11 cellular contexts compared by ENCODE assay signal in genomic region chr2:182020319-182021055, GRCh38. TPM values are rescaled to one million over a fixed set of nuclear protein-coding genes. Genes with fewer than 3 reads are reported as not detected.
DNase-seq lines count a peak whose midpoint lies in the region; ATAC-seq and TF ChIP-seq lines count a peak whose summit lies in the region.
"Had no signal": no experiment of that assay in that cellular context is flagged by ENCODE, and none has a peak within 500 bp of the region (broad histone marks: within the 10 kb centered on the region; RNA-seq: fewer than 3 reads in every experiment).

No MANE protein-coding gene starts in this region.

- intact Hi-C loops in posterior cingulate gyrus (cut with DNase I): no loop called here

- peaks cover 22% of the 10 kb centered on the region for H3K4me1 ChIP-seq in DND-41 (ENCODE audit: insufficient read depth, low read length)
- peaks cover 21% of the 10 kb centered on the region for H3K4me1 ChIP-seq in OCI-LY1 (ENCODE audit: insufficient read depth, low read length, severe bottlenecking)
- H3K4me1 ChIP-seq in foreskin keratinocyte: peaks cover 6% of the 10 kb centered on the region
- H3K4me1 ChIP-seq: tibial artery had no signal

- H3K9me2 ChIP-seq in OCI-LY1 (ENCODE audit: low read depth, low read length): no peaks in the 10 kb centered on the region

- ATAC-seq in DND-41 (ENCODE audit: insufficient read depth, low read depth) (peak; percentile 78), foreskin keratinocyte (peak; percentile 65)

- no peaks in the 10 kb centered on the region for H4K20me1 ChIP-seq in DND-41 (ENCODE audit: insufficient read depth, low read length)
- no peaks in the 10 kb centered on the region for H4K20me1 ChIP-seq in OCI-LY1 (ENCODE audit: insufficient read depth, low read length)

- H3K36me3 ChIP-seq in DND-41 (ENCODE audit: insufficient read depth, low read length) (no peaks in the 10 kb centered on the region), OCI-LY1 (ENCODE audit: insufficient read depth, low read length) (no peaks in the 10 kb centered on the region)
- H3K36me3 ChIP-seq: MG63, tibial artery had no signal

- no peaks in the 10 kb centered on the region for H3K79me2 ChIP-seq in DND-41 (ENCODE audit: insufficient read depth, low read length)
- H3K79me2 ChIP-seq in OCI-LY1 (ENCODE audit: insufficient read depth, low read length): no peaks in the 10 kb centered on the region

- H3K9me3 ChIP-seq in DND-41 (ENCODE audit: insufficient read depth, low read length, severe bottlenecking) (peaks cover 3% of the 10 kb centered on the region), OCI-LY1 (ENCODE audit: low read length) (no peaks in the 10 kb centered on the region)

- H3K4me3 ChIP-seq in DND-41 (ENCODE audit: low read depth in 1 of 2, low read length in 2 of 2): no peak overlapping the region
- H3K4me3 ChIP-seq in OCI-LY1 (ENCODE audit: low read depth, low read length, poor library complexity, severe bottlenecking): no peak overlapping the region
- H3K4me3 ChIP-seq: MG63, tibial artery had no signal

- peak overlapping the region; percentile 45 for H3K27ac ChIP-seq in DND-41 (ENCODE audit: low read length)
- peak overlapping the region; percentile 56 for H3K27ac ChIP-seq in OCI-LY1 (ENCODE audit: low read depth, low read length, poor library complexity, severe bottlenecking)
- no peak overlapping the region for H3K27ac ChIP-seq in foreskin keratinocyte
- H3K27ac ChIP-seq: tibial artery had no signal

- DNase-seq in DND-41: no peak
- peak; percentile 69 for DNase-seq in HCEC 1CT
- no peak for DNase-seq in foreskin keratinocyte
- DNase-seq in putamen (ENCODE audit: low spot score): no peak
- no peak for DNase-seq in NCI-H2107 (lab: John Stamatoyannopoulos, UW)
- no peak for DNase-seq in posterior cingulate gyrus
- DNase-seq in central memory CD4-positive, alpha-beta T cell: no peak
- DNase-seq: CD4-positive, CD25-positive, alpha-beta regulatory T cell; MG63; tibial artery had no signal

- H3K9ac ChIP-seq in DND-41 (ENCODE audit: low read depth, low read length) (no peak overlapping the region), OCI-LY1 (ENCODE audit: low read length) (no peak overlapping the region)

- H3K4me2 ChIP-seq in DND-41 (ENCODE audit: insufficient read depth, low read length) (0 out of 2 replicates have a peak overlapping the region, but pooled peaks have one; percentile 13), OCI-LY1 (ENCODE audit: low read length) (no peak overlapping the region; the same call in 1 of the 2 replicates)

- H3K27me3 ChIP-seq in DND-41 (ENCODE audit: insufficient read depth, low read length, poor library complexity): no peaks in the 10 kb centered on the region
- no peaks in the 10 kb centered on the region for H3K27me3 ChIP-seq in OCI-LY1 (ENCODE audit: insufficient read depth, low read length)
- no peaks in the 10 kb centered on the region for H3K27me3 ChIP-seq in foreskin keratinocyte
- H3K27me3 ChIP-seq: MG63, tibial artery had no signal

- TF ChIP-seq CTCF in DND-41 (IDR thresholded peaks at IDR 0.05; ENCODE audit: borderline replicate concordance, extremely low read depth, low read length, poor library complexity, severe bottlenecking): no peak
- no peak for TF ChIP-seq CTCF in OCI-LY1 (IDR thresholded peaks at IDR 0.05; ENCODE audit: low read length)
- TF ChIP-seq CTCF in foreskin keratinocyte (conservative IDR thresholded peaks at IDR 0.05): no peak

- H3F3A ChIP-seq in OCI-LY1 (ENCODE audit: insufficient read depth, low read length): no peaks in the 10 kb centered on the region

- no peak overlapping the region for H2AFZ ChIP-seq in DND-41 (ENCODE audit: low read depth, low read length)
- no peak overlapping the region for H2AFZ ChIP-seq in OCI-LY1 (ENCODE audit: low read length)

RNA-seq across cellular contexts. Expression of gene PPP1R1C, which starts 34.8 kb away (rescaled TPM):
- total RNA-seq in foreskin keratinocyte: 7.3 and 8.1 TPM in 2 replicates
- polyA plus RNA-seq in foreskin keratinocyte: 6.9 and 9.2 TPM in 2 replicates
- total RNA-seq: CD4-positive, CD25-positive, alpha-beta regulatory T cell had no signal
- polyA plus RNA-seq: CD4-positive, CD25-positive, alpha-beta regulatory T cell had no signal
